Comparison of ENCODE assay signal across 8 cellular contexts in genomic region chr20:64057628-64058498, GRCh38. TPM values are rescaled to one million over a fixed set of nuclear protein-coding genes. Genes with fewer than 3 reads are reported as not detected.
A peak's percentile ranks its signal among the peaks of the same experiment; 100 is the strongest.
DNase-seq lines count a peak whose midpoint lies in the region; ATAC-seq and TF ChIP-seq lines count a peak whose summit lies in the region.

No MANE protein-coding gene starts in this region.

- TF ChIP-seq CTCF in GM10248 (IDR thresholded peaks at IDR 0.05; ENCODE audit: control extremely low read depth, extremely low read depth, low read depth, missing control alignments): peak; percentile 92
- TF ChIP-seq CTCF in LNCAP (IDR thresholded peaks at IDR 0.05): peak; percentile 96
- TF ChIP-seq CTCF in retinal pigment epithelial cell (conservative IDR thresholded peaks at IDR 0.05; ENCODE audit: low read depth, low read length): peak; percentile 92

- H3K36me3 ChIP-seq in SJSA1: peaks cover 61% of the 10 kb centered on the region

- peak overlapping the region; percentile 16; the same call in 1 of the 2 replicates for H3K27ac ChIP-seq in SJSA1

- H3K27me3 ChIP-seq in SJSA1 (replicated peaks): no peaks in the 10 kb centered on the region

- peaks cover 75% of the 10 kb centered on the region for H3K4me1 ChIP-seq in SJSA1 (replicated peaks)

- POLR2A ChIA-PET in GM10248 (lab: Yijun Ruan, JAX): no interaction called here

- intact Hi-C loops in Right ventricle myocardium inferior (cut with DNase I): loop anchor here (1.0 to 10.0 kb wide), 3 partner anchors 20 to 203 kb away; partner anchors contain the start of gene PRPF6

- peak overlapping the region; percentile 5 for H3K4me3 ChIP-seq in SJSA1
- no peak overlapping the region for H3K4me3 ChIP-seq in retinal pigment epithelial cell (ENCODE audit: low read length)

- DNase-seq in GM10248 (ENCODE audit: extremely low spot score) (peak; percentile 90), SJSA1 (ENCODE audit: low read depth in 1 of 2, low spot score in 2 of 2) (peak; percentile 69 to 90), Right ventricle myocardium inferior (ENCODE audit: missing footprints) (peak; percentile 90), retinal pigment epithelial cell (ENCODE audit: low read depth) (no peak), GF-D8 (lab: John Stamatoyannopoulos, UW) (no peak)
- DNase-seq in activated naive CD4-positive, alpha-beta T cell treated with Interleukin-2 at 50 U/mL for 16 hours: peak; percentile 82

- CTCF ChIA-PET in GM10248 (lab: Yijun Ruan, JAX): interaction anchor here (0.6 to 4.7 kb wide), 33 partner anchors 8 to 521 kb away, joined by 3 to 60 read pairs (median 3); partner anchors contain the start of genes OPRL1, PRPF6, RGS19 and SAMD10

- ATAC-seq in Right ventricle myocardium inferior (peak; percentile 56), GM19397 (IDR thresholded peaks at IDR 0.05; ENCODE audit: unreplicated experiment) (no peak)

- H3K9me3 ChIP-seq in SJSA1 (replicated peaks): no peaks in the 10 kb centered on the region

RNA-seq across cellular contexts. Expression of gene TCEA2, which starts 5.1 kb away (rescaled TPM):
- 120 and 139 TPM in 2 replicates for total RNA-seq in SJSA1 (2014; rRNA removed; shearing (Covaris generic))
- total RNA-seq in Right ventricle myocardium inferior: 39.0 TPM

RNA-seq across cellular contexts. Expression of gene SOX18, which starts 8.4 kb away (rescaled TPM):
- total RNA-seq in SJSA1 (2014; rRNA removed; shearing (Covaris generic)): 61.7 and 70.0 TPM in 2 replicates
- 38.4 TPM for total RNA-seq in Right ventricle myocardium inferior

RNA-seq across cellular contexts. Expression of gene RGS19, which starts 21.5 kb away (rescaled TPM):
- 18.5 and 21.3 TPM in 2 replicates for total RNA-seq in SJSA1 (2014; rRNA removed; shearing (Covaris generic))
- total RNA-seq in Right ventricle myocardium inferior: 6.6 TPM

RNA-seq across cellular contexts. Expression of gene C20orf204, which starts 21.9 kb away (rescaled TPM):
- 0.24 and 0.94 TPM in 2 replicates for total RNA-seq in SJSA1 (2014; rRNA removed; shearing (Covaris generic))
- total RNA-seq in Right ventricle myocardium inferior: 0.30 TPM

RNA-seq across cellular contexts. Expression of gene OPRL1, which starts 22.0 kb away (rescaled TPM):
- 0.09 and 0.16 TPM in 2 replicates for total RNA-seq in SJSA1 (2014; rRNA removed; shearing (Covaris generic))
- 0.49 TPM for total RNA-seq in Right ventricle myocardium inferior

Comparison
In these comparisons a context has a peak if more than half of its experiments do, and no peak if none do; other contexts are left out.
1. DNase-seq: peak in GM10248 (single experiment), SJSA1 (2 of 2), activated naive CD4-positive, alpha-beta T cell treated with Interleukin-2 at 50 U/mL for 16 hours (single experiment) and Right ventricle myocardium inferior (single experiment); none in retinal pigment epithelial cell (single experiment) and GF-D8 (single experiment).
2. Peak in every context shown above with its lines, with median percentiles within 50 percentile points of each other: CTCF ChIP-seq.